In the genomic region with DNA sequence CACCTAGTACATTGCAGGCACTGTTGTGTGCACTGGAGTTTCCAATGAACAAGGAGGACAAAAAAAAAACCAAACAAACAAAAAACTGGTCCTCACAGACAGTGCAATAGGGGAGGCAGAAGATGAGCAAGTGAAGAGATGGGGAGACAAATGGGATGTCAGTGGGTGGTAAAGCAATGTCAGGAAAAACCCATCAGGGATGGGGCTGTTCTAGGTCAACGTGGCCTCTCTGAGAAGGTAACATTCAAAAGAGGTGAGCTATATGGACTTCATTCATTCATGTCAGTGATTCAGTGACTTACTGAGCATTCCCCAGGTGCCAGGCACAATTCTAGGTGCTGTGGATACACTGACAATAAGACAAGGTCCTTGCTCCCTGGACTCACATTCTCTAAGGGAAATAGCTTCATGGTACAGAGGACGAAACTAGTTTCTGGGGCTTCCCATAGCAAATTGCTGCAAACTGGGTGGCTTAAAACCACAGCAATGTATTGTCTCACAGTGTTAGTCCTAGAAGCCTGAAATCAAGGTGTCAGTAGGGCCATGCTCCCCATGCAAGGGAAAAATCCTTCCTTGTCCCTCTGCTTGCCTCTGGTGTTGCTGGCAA, we compare ENCODE assay signal across 30 cellular contexts.
"Had no signal": no experiment of that assay in that cellular context is flagged by ENCODE, and none has a peak within 500 bp of the region (broad histone marks: within the 10 kb centered on the region; RNA-seq: fewer than 3 reads in every experiment).

No MANE protein-coding gene starts in this region.

- ATAC-seq: activated CD4-positive, CD25-positive, alpha-beta regulatory T cell treated with anti-CD3 and anti-CD28 coated beads, Interleukin-2, amount 50 U/mL, for 24 hours; activated CD8-positive, alpha-beta T cell treated with anti-CD3 and anti-CD28 coated beads for 36 hours; activated T-cell treated with anti-CD3 and anti-CD28 coated beads, Interleukin-2, amount 50 U/mL, for 4 hours; activated T-helper 17 cell treated with anti-CD3 and anti-CD28 coated beads, Interleukin-2, amount 50 U/mL, for 72 hours; gastroesophageal sphincter; T-helper 17 cell had no signal

- H3K9me3 ChIP-seq: colonic mucosa, esophagus squamous epithelium, gastroesophageal sphincter had no signal

- FAIRE-seq: astrocyte, bronchial epithelial cell, endometrium, endothelial cell of umbilical vein had no signal

- H3K36me3 ChIP-seq: brain microvascular endothelial cell, colonic mucosa, esophagus squamous epithelium, gastroesophageal sphincter, WERI-Rb-1 had no signal

- H3K27ac ChIP-seq: brain microvascular endothelial cell, colonic mucosa, epithelial cell of prostate, esophagus squamous epithelium, gastroesophageal sphincter, WERI-Rb-1 had no signal

- DNase-seq: activated B cell treated with CpG ODN at 0.5 μM for 24 hours; activated CD4-positive, alpha-beta T cell treated with anti-CD3 and anti-CD28 coated beads for 48 hours; activated CD4-positive, alpha-beta T cell treated with anti-CD3 and anti-CD28 coated beads, Interleukin-2, amount 50 U/mL, for 1 hour; activated CD4-positive, alpha-beta T cell treated with anti-CD3 and anti-CD28 coated beads, Interleukin-2, amount 50 U/mL, for 48 hours; activated CD8-positive, alpha-beta memory T cell treated with anti-CD3 and anti-CD28 coated beads for 24 hours; activated CD8-positive, alpha-beta T cell treated with anti-CD3 and anti-CD28 coated beads for 36 hours; activated effector memory CD4-positive, alpha-beta T cell treated with Interleukin-2 at 50 U/mL for 16 hours; activated gamma-delta T cell treated with Interleukin-2 at 50 U/mL for 16 hours; activated naive CD4-positive, alpha-beta T cell treated with anti-CD3 and anti-CD28 coated beads, Interleukin-2, amount 50 U/mL, for 16 hours; activated naive CD4-positive, alpha-beta T cell treated with Interleukin-2 at 50 U/mL for 16 hours; activated T-cell treated with anti-CD3 and anti-CD28 coated beads, Interleukin-2, amount 50 U/mL, for 4 hours; amniotic stem cell; anterior cingulate cortex; brain microvascular endothelial cell; colonic mucosa; effector CD8-positive, alpha-beta T cell; esophagus squamous epithelium; foreskin melanocyte; head of caudate nucleus; T-helper 17 cell; T1000; WERI-Rb-1 had no signal

- H3K27me3 ChIP-seq: brain microvascular endothelial cell, colonic mucosa had no signal

- H3K4me3 ChIP-seq: colonic mucosa, esophagus squamous epithelium, gastroesophageal sphincter had no signal

- H3K4me1 ChIP-seq: colonic mucosa, esophagus squamous epithelium, gastroesophageal sphincter had no signal
